ENCODE assay signal across 8 cellular contexts in the genomic region with DNA sequence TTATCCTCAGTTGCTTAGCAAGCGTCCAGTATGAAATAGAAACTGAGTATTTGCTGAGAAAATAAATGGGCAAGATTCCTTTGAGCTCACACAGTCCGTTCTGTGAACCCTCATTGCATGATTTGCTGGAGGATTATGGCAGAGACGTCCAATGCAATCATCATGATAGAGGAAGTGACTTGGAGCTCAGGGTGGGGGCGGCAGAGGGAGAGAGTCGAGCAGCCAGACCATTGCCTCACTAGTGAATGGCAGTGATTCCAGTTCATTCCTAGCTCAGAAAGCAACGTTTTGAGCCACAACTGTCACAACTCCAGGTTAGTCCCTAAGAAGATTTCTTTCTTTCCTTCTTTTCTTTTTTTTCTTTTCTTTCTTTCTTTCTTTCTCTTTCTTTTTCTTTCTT. TPM values are rescaled to one million over a fixed set of nuclear protein-coding genes. Genes with fewer than 3 reads are reported as not detected.
DNase-seq lines count a peak whose midpoint lies in the region; ATAC-seq and TF ChIP-seq lines count a peak whose summit lies in the region.

No MANE protein-coding gene starts in this region.

- TF ChIP-seq POLR2A in uterus (IDR thresholded peaks at IDR 0.05): no peak
- no peak for TF ChIP-seq POLR2A in esophagus muscularis mucosa (IDR thresholded peaks at IDR 0.05; ENCODE audit: low read depth)

- no peak for TF ChIP-seq CTCF in left ventricle myocardium inferior (IDR thresholded peaks at IDR 0.05; ENCODE audit: borderline replicate concordance)
- no peak for TF ChIP-seq CTCF in uterus (IDR thresholded peaks at IDR 0.05)
- no peak for TF ChIP-seq CTCF in esophagus muscularis mucosa (IDR thresholded peaks at IDR 0.05)

- no peak for ATAC-seq in GM21390 (IDR thresholded peaks at IDR 0.05; ENCODE audit: unreplicated experiment)

- H3K27ac ChIP-seq in left ventricle myocardium inferior (replicated peaks) (no peak overlapping the region), uterus (no peak overlapping the region), esophagus muscularis mucosa (replicated peaks in 1 of 4) (no peak overlapping the region)

- WGBS in esophagus muscularis mucosa: 13% methylated on average over 6 of the region's 6 CpGs

- intact Hi-C loops in left ventricle myocardium inferior (cut with micrococcal nuclease): loop anchor here (5.0 to 10.0 kb wide), 2 partner anchors 60 to 202 kb away; no protein-coding TSS in a partner anchor
- intact Hi-C loops in uterus (cut with DNase I; ENCODE audit: low total_unique reads): no loop called here
- intact Hi-C loops in esophagus muscularis mucosa (cut with DNase I): loop anchor here (5.0 kb wide), 1 partner anchor 58 kb away; no protein-coding TSS in a partner anchor

- in situ Hi-C loops in KBM-7 (cut with MboI; ENCODE audit: low pct_unique_long_range_greater_than_20kb, low sequenced_read_pairs): no loop called here

- no peaks in the 10 kb centered on the region for H3K4me1 ChIP-seq in left ventricle myocardium inferior
- no peaks in the 10 kb centered on the region for H3K4me1 ChIP-seq in uterus
- H3K4me1 ChIP-seq in esophagus muscularis mucosa: no peaks in the 10 kb centered on the region

- peaks cover 29% of the 10 kb centered on the region for H3K27me3 ChIP-seq in left ventricle myocardium inferior (ENCODE audit: low read depth)
- no peaks in the 10 kb centered on the region for H3K27me3 ChIP-seq in uterus
- H3K27me3 ChIP-seq in esophagus muscularis mucosa: no peaks in the 10 kb centered on the region

- H3K4me3 ChIP-seq in left ventricle myocardium inferior (peak overlapping the region; percentile 23), uterus (no peak overlapping the region), esophagus muscularis mucosa (no peak overlapping the region)

- no peaks in the 10 kb centered on the region for H3K36me3 ChIP-seq in left ventricle myocardium inferior
- no peaks in the 10 kb centered on the region for H3K36me3 ChIP-seq in uterus
- no peaks in the 10 kb centered on the region for H3K36me3 ChIP-seq in esophagus muscularis mucosa

- H3K9me3 ChIP-seq in left ventricle myocardium inferior (replicated peaks): peaks cover 4% of the 10 kb centered on the region
- H3K9me3 ChIP-seq in uterus: no peaks in the 10 kb centered on the region
- no peaks in the 10 kb centered on the region for H3K9me3 ChIP-seq in esophagus muscularis mucosa

- no peak for TF ChIP-seq EP300 in esophagus muscularis mucosa (IDR thresholded peaks at IDR 0.05)

- peak; percentile 46 for DNase-seq in AG08395 (ENCODE audit: low spot score)
- DNase-seq in KBM-7: peak; percentile 54
- peak; percentile 54 for DNase-seq in activated CD8-positive, alpha-beta memory T cell treated with anti-CD3 and anti-CD28 coated beads, Interleukin-2, amount 50 U/mL, for 48 hours
- peak; percentile 36 for DNase-seq in left ventricle myocardium inferior
- DNase-seq in stimulated activated CD8-positive, alpha-beta memory T cell treated with anti-CD3 and anti-CD28 coated beads, Interleukin-4, amount 100 ng/mL, for 48 hours: peak; percentile 45
- no peak for DNase-seq in uterus
- no peak for DNase-seq in esophagus muscularis mucosa (ENCODE audit: extremely low spot score)

RNA-seq across cellular contexts. Expression of a gene that starts 27.5 kb away (rescaled TPM):
- total RNA-seq in left ventricle myocardium inferior (0.27 TPM), uterus (10 to 100 TPM in 1 of 4 donors, 1 to 10 TPM in 3; 2.0 to 27.0 (median 4.8) TPM), esophagus muscularis mucosa (1 to 10 TPM; 1.2 to 2.5 (median 1.7) TPM)

RNA-seq across cellular contexts. Expression of a gene that starts 28.9 kb away (rescaled TPM):
- total RNA-seq in left ventricle myocardium inferior: 15.0 TPM
- 10 to 100 TPM; 11.1 to 24.8 (median 18.6) TPM for total RNA-seq in uterus
- total RNA-seq in esophagus muscularis mucosa: 10 to 100 TPM; 20.7 to 39.3 (median 29.2) TPM

Comparison
In these comparisons a context has a peak if more than half of its experiments do, and no peak if none do; other contexts are left out.
1. DNase-seq: peak in AG08395 (single experiment), KBM-7 (single experiment), activated CD8-positive, alpha-beta memory T cell treated with anti-CD3 and anti-CD28 coated beads, Interleukin-2, amount 50 U/mL, for 48 hours (single experiment), left ventricle myocardium inferior (single experiment) and stimulated activated CD8-positive, alpha-beta memory T cell treated with anti-CD3 and anti-CD28 coated beads, Interleukin-4, amount 100 ng/mL, for 48 hours (single experiment); none in uterus (0 of 2) and esophagus muscularis mucosa (single experiment).